Comparison of ENCODE assay signal across 21 cellular contexts in genomic region chr1:36326499-36326898, GRCh38. TPM values are rescaled to one million over a fixed set of nuclear protein-coding genes. Genes with fewer than 3 reads are reported as not detected.
DNase-seq lines count a peak whose midpoint lies in the region; ATAC-seq, FAIRE-seq and TF ChIP-seq lines count a peak whose summit lies in the region.
"Had no signal": no experiment of that assay in that cellular context is flagged by ENCODE, and none has a peak within 500 bp of the region (broad histone marks: within the 10 kb centered on the region; RNA-seq: fewer than 3 reads in every experiment).

No MANE protein-coding gene starts in this region.

- no peaks in the 10 kb centered on the region for H4K20me1 ChIP-seq in OCI-LY7 (ENCODE audit: insufficient read depth, low read length)

- H3K4me3 ChIP-seq in OCI-LY7 (ENCODE audit: low read depth, low read length, poor library complexity, severe bottlenecking) (no peak overlapping the region), epithelial cell of esophagus (ENCODE audit: low read length) (no peak overlapping the region), body of pancreas (no peak overlapping the region)
- H3K4me3 ChIP-seq: ovary, sigmoid colon had no signal

- TF ChIP-seq CTCF in OCI-LY7 (conservative IDR thresholded peaks at IDR 0.05; ENCODE audit: low read length) (no peak), epithelial cell of esophagus (IDR thresholded peaks at IDR 0.05; ENCODE audit: insufficient read depth, low read depth, low read length, missing control alignments) (no peak), body of pancreas (IDR thresholded peaks at IDR 0.05) (no peak)

- H3K9me3 ChIP-seq in OCI-LY7 (ENCODE audit: low read length) = no peaks in the 10 kb centered on the region
- no peaks in the 10 kb centered on the region for H3K9me3 ChIP-seq in body of pancreas
- H3K9me3 ChIP-seq: ovary, sigmoid colon had no signal

- no peaks in the 10 kb centered on the region for H3K9me3 Mint-ChIP-seq in stimulated activated naive CD8-positive, alpha-beta T cell treated with anti-CD3 and anti-CD28 coated beads, Interleukin-15, amount 100 ng/mL, for 72 hours
- H3K9me3 Mint-ChIP-seq in naive thymus-derived CD8-positive, alpha-beta T cell = no peaks in the 10 kb centered on the region
- H3K9me3 Mint-ChIP-seq in T-cell = no peaks in the 10 kb centered on the region
- H3K9me3 Mint-ChIP-seq: activated B cell treated with CpG ODN at 0.5 μM for 24 hours had no signal

- intact Hi-C loops in OCI-LY7 (cut with micrococcal nuclease; ENCODE audit: unreplicated experiment) = no loop called here
- intact Hi-C loops in body of pancreas (cut with DNase I) = no loop called here

- peak; percentile 36 for DNase-seq in stimulated activated naive CD8-positive, alpha-beta T cell treated with anti-CD3 and anti-CD28 coated beads, Interleukin-15, Interleukin-2, amounts not matched to agents 100 U/mL and 50 U/mL, for 24 hours
- no peak for DNase-seq in stimulated activated naive CD8-positive, alpha-beta T cell treated with anti-CD3 and anti-CD28 coated beads, Interleukin-15, amount 100 ng/mL, for 72 hours
- DNase-seq in OCI-LY7 (ENCODE audit: low spot score) (peak; percentile 34), epithelial cell of esophagus (ENCODE audit: low read depth) (peak; percentile 37), GM12892 (ENCODE audit: insufficient read length) (no peak), body of pancreas (no peak), T-cell (no peak)
- no peak for DNase-seq in naive thymus-derived CD8-positive, alpha-beta T cell
- DNase-seq: activated B cell treated with CpG ODN at 0.5 μM for 24 hours; activated effector memory CD4-positive, alpha-beta T cell treated with anti-CD3 and anti-CD28 coated beads, Interleukin-2, amount 50 U/mL, for 16 hours; aorta; GOT3; KG1; NCI-H1048; SIG-M5; sigmoid colon; stimulated activated CD4-positive, alpha-beta T cell treated with anti-CD3 and anti-CD28 coated beads, Interleukin-1b, Interleukin-23, amount 100 ng/mL, for 48 hours; T-helper 2 cell had no signal

- no peak for FAIRE-seq in GM12892 (lab: Jason Lieb, UNC)
- FAIRE-seq: colon had no signal

- 40 to 47% methylated on average over 6 of the region's 6 CpGs for WGBS in body of pancreas, 2 donors

- no peak for TF ChIP-seq POLR2A in GM12892 (IDR thresholded peaks at IDR 0.05; ENCODE audit: low read depth, low read length)
- no peak for TF ChIP-seq POLR2A in body of pancreas (IDR thresholded peaks at IDR 0.05)

- H3K4me2 ChIP-seq in OCI-LY7 (ENCODE audit: low read length) = no peak overlapping the region

- no peak for ATAC-seq in stimulated activated naive CD8-positive, alpha-beta T cell treated with anti-CD3 and anti-CD28 coated beads, Interleukin-15, Interleukin-2, amounts not matched to agents 100 U/mL and 50 U/mL, for 24 hours
- no peak for ATAC-seq in stimulated activated naive CD8-positive, alpha-beta T cell treated with anti-CD3 and anti-CD28 coated beads, Interleukin-15, amount 100 ng/mL, for 72 hours
- no peak for ATAC-seq in naive thymus-derived CD8-positive, alpha-beta T cell
- ATAC-seq in body of pancreas (no peak), T-cell (replicated peaks in 1 of 4) (no peak)

- no peaks in the 10 kb centered on the region for H3K36me3 ChIP-seq in OCI-LY7 (ENCODE audit: insufficient read depth, low read length)
- no peaks in the 10 kb centered on the region for H3K36me3 ChIP-seq in body of pancreas (replicated peaks in 1 of 2; ENCODE audit: insufficient read depth in 1 of 2, low read depth in 2 of 2)
- H3K36me3 ChIP-seq: ovary, sigmoid colon had no signal

- H3K27me3 Mint-ChIP-seq in stimulated activated naive CD8-positive, alpha-beta T cell treated with anti-CD3 and anti-CD28 coated beads, Interleukin-15, amount 100 ng/mL, for 72 hours = peaks cover 27% of the 10 kb centered on the region
- peaks cover 0 to 12% (median 2%) of the 10 kb centered on the region in 5 donors for H3K27me3 Mint-ChIP-seq in naive thymus-derived CD8-positive, alpha-beta T cell
- H3K27me3 Mint-ChIP-seq in T-cell = peaks cover 0 to 2% of the 10 kb centered on the region in 2 donors

- peaks cover 55% of the 10 kb centered on the region for H3K4me1 ChIP-seq in OCI-LY7 (ENCODE audit: insufficient read depth, low read length, poor library complexity, severe bottlenecking)
- H3K4me1 ChIP-seq in body of pancreas = peaks cover 18% of the 10 kb centered on the region

- H3K4me3 Mint-ChIP-seq in stimulated activated naive CD8-positive, alpha-beta T cell treated with anti-CD3 and anti-CD28 coated beads, Interleukin-15, amount 100 ng/mL, for 72 hours = no peak overlapping the region
- H3K4me3 Mint-ChIP-seq in naive thymus-derived CD8-positive, alpha-beta T cell = no peak overlapping the region
- H3K4me3 Mint-ChIP-seq in T-cell = no peak overlapping the region
- H3K4me3 Mint-ChIP-seq: activated B cell treated with CpG ODN at 0.5 μM for 24 hours had no signal

- CTCF ChIA-PET in OCI-LY7 (lab: Charles Lee; ENCODE audit: unreplicated experiment) (no interaction called here), T-cell (lab: Charles Lee) (interaction anchor here in 1 of 2 donors (0.5 to 0.8 kb wide), 2 partner anchors 31 to 192 kb away, joined by 3 to 7 read pairs; no protein-coding TSS in a partner anchor)

- POLR2A ChIA-PET in OCI-LY7 (lab: Charles Lee) = no interaction called here
- POLR2A ChIA-PET in naive thymus-derived CD8-positive, alpha-beta T cell (lab: Charles Lee) = no interaction called here
- POLR2A ChIA-PET in T-cell (lab: Charles Lee) = no interaction called here

- H3K9me2 ChIP-seq in OCI-LY7 (ENCODE audit: insufficient read depth, low read length) = no peaks in the 10 kb centered on the region

- BruUV-seq in OCI-LY7 (replicated peaks; lab: Mats Ljungman, UMichigan) = no TSS peak

- H2AFZ ChIP-seq in OCI-LY7 (ENCODE audit: low read length) = no peak overlapping the region

- H3K27ac Mint-ChIP-seq in stimulated activated naive CD8-positive, alpha-beta T cell treated with anti-CD3 and anti-CD28 coated beads, Interleukin-15, amount 100 ng/mL, for 72 hours = no peak overlapping the region
- H3K27ac Mint-ChIP-seq in naive thymus-derived CD8-positive, alpha-beta T cell = peak overlapping the region in 1 of 10 donors; percentile 27
- H3K27ac Mint-ChIP-seq in T-cell = no peak overlapping the region
- H3K27ac Mint-ChIP-seq: activated B cell treated with CpG ODN at 0.5 μM for 24 hours had no signal

- no peaks in the 10 kb centered on the region for H3K79me2 ChIP-seq in OCI-LY7 (ENCODE audit: insufficient read depth, low read depth, low read length)

- H3K27ac ChIP-seq in OCI-LY7 (ENCODE audit: low read depth, low read length, poor library complexity, severe bottlenecking) = no peak overlapping the region
- no peak overlapping the region for H3K27ac ChIP-seq in body of pancreas
- H3K27ac ChIP-seq: HL-60, ovary, sigmoid colon had no signal

- no peaks in the 10 kb centered on the region for H3K27me3 ChIP-seq in body of pancreas
- H3K27me3 ChIP-seq: ovary, sigmoid colon had no signal

- H3K36me3 Mint-ChIP-seq in naive thymus-derived CD8-positive, alpha-beta T cell = no peaks in the 10 kb centered on the region
- H3K36me3 Mint-ChIP-seq in T-cell = no peaks in the 10 kb centered on the region

- H3K4me1 Mint-ChIP-seq in stimulated activated naive CD8-positive, alpha-beta T cell treated with anti-CD3 and anti-CD28 coated beads, Interleukin-15, amount 100 ng/mL, for 72 hours = peaks cover 38% of the 10 kb centered on the region
- peaks cover 16 to 26% (median 22%) of the 10 kb centered on the region in 4 donors for H3K4me1 Mint-ChIP-seq in naive thymus-derived CD8-positive, alpha-beta T cell
- peaks cover 16 to 22% (median 17%) of the 10 kb centered on the region in 3 donors for H3K4me1 Mint-ChIP-seq in T-cell

RNA-seq across cellular contexts. Expression of gene EVA1B, which starts 3.1 kb away (rescaled TPM):
- total RNA-seq in OCI-LY7 (2014; rRNA removed; shearing (Covaris generic)) = 0.57 and 2.0 TPM in 2 replicates
- total RNA-seq in OCI-LY7 (2022) = 0.84 and 0.96 TPM in 2 replicates
- polyA plus RNA-seq in GM12892 (2012; ENCODE audit: missing spikeins) = 0.66 TPM
- total RNA-seq in naive thymus-derived CD8-positive, alpha-beta T cell = 1 to 10 TPM; 1.2 to 1.6 TPM
- 1 to 10 TPM in 1 of 3 donors, under 1 TPM in 2; 0.16 to 2.4 (median 0.43) TPM for polyA plus RNA-seq in naive thymus-derived CD8-positive, alpha-beta T cell
- total RNA-seq in body of pancreas = 10 to 100 TPM; 32.2 to 32.3 TPM
- 1 to 10 TPM; 2.0 to 8.1 (median 5.6) TPM for total RNA-seq in T-cell

RNA-seq across cellular contexts. Expression of gene SH3D21, which starts 20.3 kb away (rescaled TPM):
- 15.2 and 16.4 TPM in 2 replicates for total RNA-seq in OCI-LY7 (2014; rRNA removed; shearing (Covaris generic))
- 10.6 and 16.7 TPM in 2 replicates for total RNA-seq in OCI-LY7 (2022)
- polyA plus RNA-seq in GM12892 (2012; ENCODE audit: missing spikeins) = 15.3 TPM
- total RNA-seq in naive thymus-derived CD8-positive, alpha-beta T cell = 1 to 10 TPM; 2.6 to 2.7 TPM
- under 1 TPM in 2 of 3 donors, not detected in 1; 0.19 to 0.35 TPM for polyA plus RNA-seq in naive thymus-derived CD8-positive, alpha-beta T cell
- total RNA-seq in body of pancreas = under 1 TPM; 0.33 to 0.52 TPM
- total RNA-seq in T-cell = 1 to 10 TPM; 2.2 to 3.7 (median 2.8) TPM

RNA-seq across cellular contexts. Expression of gene STK40, which starts 59.2 kb away (rescaled TPM):
- 41.9 and 43.8 TPM in 2 replicates for total RNA-seq in OCI-LY7 (2014; rRNA removed; shearing (Covaris generic))
- total RNA-seq in OCI-LY7 (2022) (81.9 and 83.9 TPM in 2 replicates), body of pancreas (10 to 100 TPM; 25.2 to 30.3 TPM), T-cell (10 to 100 TPM; 29.6 to 71.1 (median 56.7) TPM)
- polyA plus RNA-seq in GM12892 (2012; ENCODE audit: missing spikeins) = 14.4 TPM
- 10 to 100 TPM; 46.2 to 47.8 TPM for total RNA-seq in naive thymus-derived CD8-positive, alpha-beta T cell
- polyA plus RNA-seq in naive thymus-derived CD8-positive, alpha-beta T cell = 10 to 100 TPM; 21.6 to 31.7 (median 23.6) TPM

Comparison
In these comparisons a context has a peak if more than half of its experiments do, and no peak if none do; other contexts are left out.
1. DNase-seq: peak in stimulated activated naive CD8-positive, alpha-beta T cell treated with anti-CD3 and anti-CD28 coated beads, Interleukin-15, Interleukin-2, amounts not matched to agents 100 U/mL and 50 U/mL, for 24 hours (single experiment), OCI-LY7 (single experiment) and epithelial cell of esophagus (single experiment); none in stimulated activated naive CD8-positive, alpha-beta T cell treated with anti-CD3 and anti-CD28 coated beads, Interleukin-15, amount 100 ng/mL, for 72 hours (0 of 2), GM12892 (single experiment), naive thymus-derived CD8-positive, alpha-beta T cell (0 of 10), body of pancreas (0 of 4) and T-cell (0 of 34).